Comparison of ENCODE assay signal across 9 cellular contexts in genomic region chr6:28446818-28447511, GRCh38. TPM values are rescaled to one million over a fixed set of nuclear protein-coding genes. Genes with fewer than 3 reads are reported as not detected.
A peak's percentile ranks its signal among the peaks of the same experiment; 100 is the strongest.
DNase-seq lines count a peak whose midpoint lies in the region; ATAC-seq, FAIRE-seq and TF ChIP-seq lines count a peak whose summit lies in the region.
"Had no signal": no experiment of that assay in that cellular context is flagged by ENCODE, and none has a peak within 500 bp of the region (broad histone marks: within the 10 kb centered on the region; RNA-seq: fewer than 3 reads in every experiment).

No MANE protein-coding gene starts in this region.

- CTCF ChIA-PET in Calu3 (lab: Charles Lee) = no interaction called here

- no peaks in the 10 kb centered on the region for H3K4me1 Mint-ChIP-seq in Calu3 (ENCODE audit: low read depth, unreplicated experiment)

- TF ChIP-seq CTCF in lower lobe of right lung (IDR thresholded peaks at IDR 0.05) = no peak
- no peak for TF ChIP-seq CTCF in D721Med (IDR thresholded peaks at IDR 0.05; ENCODE audit: insufficient read depth, missing control alignments)
- TF ChIP-seq CTCF in kidney (IDR thresholded peaks at IDR 0.05; ENCODE audit: borderline replicate concordance, extremely low read depth, insufficient read depth) = no peak
- no peak for TF ChIP-seq CTCF in Calu3 (IDR thresholded peaks at IDR 0.05; ENCODE audit: unreplicated experiment)

- no peak for ATAC-seq in lower lobe of right lung

- H3K4me3 Mint-ChIP-seq in Calu3 (ENCODE audit: low read depth, unreplicated experiment) = no peak overlapping the region

- no peak overlapping the region for H3K9ac ChIP-seq in kidney (ENCODE audit: low read length in 2 of 2)

- no peaks in the 10 kb centered on the region for H3K36me3 ChIP-seq in lower lobe of right lung
- H3K36me3 ChIP-seq in kidney (ENCODE audit: control insufficient read depth in 1 of 2, insufficient read depth in 2 of 2, low read length in 2 of 2) = no peaks in the 10 kb centered on the region

- no peak overlapping the region for H3K27ac ChIP-seq in lower lobe of right lung
- H3K27ac ChIP-seq in kidney (ENCODE audit: low read depth in 2 of 2, low read length in 2 of 2) = no peak overlapping the region

- H3K4me3 ChIP-seq in lower lobe of right lung (peak overlapping the region; percentile 7), kidney (ENCODE audit: low read length in 2 of 2) (no peak overlapping the region)

- no TSS peak for BruUV-seq in Calu3 (replicated peaks; lab: Mats Ljungman, UMichigan)

- H3K36me3 Mint-ChIP-seq in Calu3 (ENCODE audit: insufficient read depth, unreplicated experiment) = peaks cover 5% of the 10 kb centered on the region

- peak; percentile 3 for DNase-seq in stimulated activated CD4-positive, alpha-beta T cell treated with anti-CD3 and anti-CD28 coated beads, Interleukin-4, amount 100 ng/mL, for 1 hour
- DNase-seq in stimulated activated CD4-positive, alpha-beta T cell treated with anti-CD3 and anti-CD28 coated beads, Interleukin-4, amount 100 ng/mL, for 24 hours = no peak
- DNase-seq in astrocyte of the hippocampus (ENCODE audit: low read depth, low spot score) (peak; percentile 40), lower lobe of right lung (no peak), D721Med (ENCODE audit: insufficient read length, low spot score) (no peak), kidney (no peak), Calu3 (no peak)
- DNase-seq in activated CD4-positive, CD25-positive, alpha-beta regulatory T cell treated with anti-CD3 and anti-CD28 coated beads, Interleukin-2, amount 50 U/mL, for 72 hours = no peak
- DNase-seq: NCI-H1436 had no signal

- intact Hi-C loops in lower lobe of right lung (cut with DNase I) = no loop called here
- intact Hi-C loops in kidney (cut with DNase I) = no loop called here
- intact Hi-C loops in Calu3 (cut with micrococcal nuclease; ENCODE audit: unreplicated experiment) = no loop called here

- H3K4me1 ChIP-seq in lower lobe of right lung (peaks cover 4% of the 10 kb centered on the region), kidney (ENCODE audit: control insufficient read depth in 1 of 2, insufficient read depth in 1 of 2, low read depth in 1 of 2, low read length in 2 of 2) (no peaks in the 10 kb centered on the region)

- no peaks in the 10 kb centered on the region for H3K27me3 Mint-ChIP-seq in Calu3 (ENCODE audit: unreplicated experiment)

- H3K27me3 ChIP-seq in lower lobe of right lung (ENCODE audit: low read depth) = peaks cover 44% of the 10 kb centered on the region

- H3K9me3 ChIP-seq in lower lobe of right lung = no peaks in the 10 kb centered on the region
- H3K9me3 ChIP-seq in kidney (ENCODE audit: control insufficient read depth in 1 of 2, low read length in 2 of 2) = peaks cover 0 to 16% of the 10 kb centered on the region in 2 donors

- H3K27ac Mint-ChIP-seq in Calu3 (ENCODE audit: unreplicated experiment) = no peak overlapping the region

- peaks cover 9% of the 10 kb centered on the region for H3K9me3 Mint-ChIP-seq in Calu3 (ENCODE audit: low read depth, unreplicated experiment)

- FAIRE-seq in D721Med (lab: Jason Lieb, UNC) (no peak), kidney (lab: Jason Lieb, UNC) (no peak)

RNA-seq across cellular contexts. Expression of gene ZSCAN23, which starts 3.7 kb away (rescaled TPM):
- 1.7 TPM for total RNA-seq in lower lobe of right lung
- 5.5 TPM for total RNA-seq in kidney
- 0.49 TPM for polyA plus RNA-seq in kidney (ENCODE audit: insufficient read depth, low read depth, low replicate concordance)
- 1.8 and 3.7 TPM in 2 replicates for total RNA-seq in Calu3 (2022)

RNA-seq across cellular contexts. Expression of gene ZSCAN12, which starts 47.4 kb away (rescaled TPM):
- total RNA-seq in lower lobe of right lung (5.5 TPM), kidney (7.9 TPM), Calu3 (2022) (4.7 and 5.2 TPM in 2 replicates)
- polyA plus RNA-seq in kidney (ENCODE audit: insufficient read depth, low read depth, low replicate concordance) = 1.3 TPM

Comparison
In these comparisons a context has a peak if more than half of its experiments do, and no peak if none do; other contexts are left out.
1. DNase-seq: peak in stimulated activated CD4-positive, alpha-beta T cell treated with anti-CD3 and anti-CD28 coated beads, Interleukin-4, amount 100 ng/mL, for 1 hour (single experiment) and astrocyte of the hippocampus (single experiment); none in stimulated activated CD4-positive, alpha-beta T cell treated with anti-CD3 and anti-CD28 coated beads, Interleukin-4, amount 100 ng/mL, for 24 hours (single experiment), lower lobe of right lung (single experiment), activated CD4-positive, CD25-positive, alpha-beta regulatory T cell treated with anti-CD3 and anti-CD28 coated beads, Interleukin-2, amount 50 U/mL, for 72 hours (single experiment), D721Med (single experiment), kidney (single experiment) and Calu3 (single experiment).